ENCODE assay signal across 8 cellular contexts in the genomic region with DNA sequence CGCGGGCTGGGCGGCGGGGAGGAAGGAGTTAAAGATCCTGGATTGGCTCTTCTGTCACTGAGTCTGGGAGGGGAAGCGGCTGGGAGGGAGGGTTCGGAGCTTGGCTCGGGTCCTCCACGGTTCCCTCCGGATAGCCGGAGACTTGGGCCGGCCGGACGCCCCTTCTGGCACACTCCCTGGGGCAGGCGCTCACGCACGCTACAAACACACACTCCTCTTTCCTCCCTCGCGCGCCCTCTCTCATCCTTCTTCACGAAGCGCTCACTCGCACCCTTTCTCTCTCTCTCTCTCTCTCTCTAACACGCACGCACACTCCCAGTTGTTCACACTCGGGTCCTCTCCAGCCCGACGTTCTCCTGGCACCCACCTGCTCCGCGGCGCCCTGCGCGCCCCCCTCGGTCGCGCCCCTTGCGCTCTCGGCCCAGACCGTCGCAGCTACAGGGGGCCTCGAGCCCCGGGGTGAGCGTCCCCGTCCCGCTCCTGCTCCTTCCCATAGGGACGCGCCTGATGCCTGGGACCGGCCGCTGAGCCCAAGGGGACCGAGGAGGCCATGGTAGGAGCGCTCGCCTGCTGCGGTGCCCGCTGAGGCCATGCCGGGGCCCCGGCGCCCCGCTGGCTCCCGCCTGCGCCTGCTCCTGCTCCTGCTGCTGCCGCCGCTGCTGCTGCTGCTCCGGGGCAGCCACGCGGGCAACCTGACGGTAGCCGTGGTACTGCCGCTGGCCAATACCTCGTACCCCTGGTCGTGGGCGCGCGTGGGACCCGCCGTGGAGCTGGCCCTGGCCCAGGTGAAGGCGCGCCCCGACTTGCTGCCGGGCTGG. TPM values are rescaled to one million over a fixed set of nuclear protein-coding genes. Genes with fewer than 3 reads are reported as not detected.
A peak's percentile ranks its signal among the peaks of the same experiment; 100 is the strongest.
DNase-seq lines count a peak whose midpoint lies in the region; ATAC-seq and TF ChIP-seq lines count a peak whose summit lies in the region.

Gene NPR1 (plus strand): TSS at position 170 of the 818 bp plus-strand sequence. CDS start 421 bp downstream, at position 591.

- intact Hi-C loops in lower leg skin (cut with DNase I; ENCODE audit: low total_unique reads): no loop called here

- H3K27ac ChIP-seq in subcutaneous abdominal adipose tissue (ENCODE audit: low read depth, low read length): peak within 1 kb of the TSS; percentile 81

- TF ChIP-seq POLR2A in lower leg skin (IDR thresholded peaks at IDR 0.05): no peak

- H3K9ac ChIP-seq in subcutaneous abdominal adipose tissue (ENCODE audit: low read length in 5 of 5): peak within 1 kb of the TSS; percentile 68 to 87 (median 79)

- H3K27me3 ChIP-seq in subcutaneous abdominal adipose tissue (ENCODE audit: control insufficient read depth in 5 of 5, insufficient read depth in 4 of 5, low read length in 5 of 5): no peaks in the 10 kb centered on the region

- peak; percentile 76 for ATAC-seq in SK-N-SH treated with all-trans-retinoic acid at 6 μM for 48 hours
- no peak for ATAC-seq in GM18498 (IDR thresholded peaks at IDR 0.05; ENCODE audit: unreplicated experiment)
- no peak for ATAC-seq in HG02970 (IDR thresholded peaks at IDR 0.05; ENCODE audit: low FRiP score, unreplicated experiment)

- H3K4me1 ChIP-seq in subcutaneous abdominal adipose tissue (ENCODE audit: control insufficient read depth in 5 of 5, insufficient read depth in 5 of 5, low read length in 5 of 5): peaks cover 6 to 45% (median 35%) of the 10 kb centered on the region in 5 donors

- TF ChIP-seq CTCF in lower leg skin (IDR thresholded peaks at IDR 0.05): no peak

- 0 to 1% methylated on average over 43 to 45 of the region's 78 CpGs for WGBS in lower leg skin, 2 donors

- H3K36me3 ChIP-seq in subcutaneous abdominal adipose tissue (ENCODE audit: control insufficient read depth in 5 of 5, insufficient read depth in 5 of 5, low read length in 5 of 5): peaks cover 0 to 27% (median 26%) of the 10 kb centered on the region in 5 donors

- DNase-seq in stimulated activated CD4-positive, alpha-beta T cell treated with anti-CD3 and anti-CD28 coated beads, Interleukin-15, amount 100 ng/mL, for 24 hours: peak; percentile 51
- DNase-seq in stimulated activated CD4-positive, alpha-beta T cell treated with anti-CD3 and anti-CD28 coated beads, Interleukin-2, amount 100 ng/mL, for 48 hours: no peak
- DNase-seq in dedifferentiated amniotic fluid mesenchymal stem cell (ENCODE audit: extremely low spot score) (peak; percentile 17), lower leg skin (ENCODE audit: low spot score in 2 of 2) (peak in 1 of 2 donors; percentile 89)

- H3K9me3 ChIP-seq in subcutaneous abdominal adipose tissue (ENCODE audit: control insufficient read depth in 5 of 5, low read length in 5 of 5): no peaks in the 10 kb centered on the region

- peak within 1 kb of the TSS; percentile 41 for H3K4me3 ChIP-seq in lower leg skin (ENCODE audit: low read depth, poor library complexity, severe bottlenecking)
- peak within 1 kb of the TSS; percentile 80 to 89 (median 82) for H3K4me3 ChIP-seq in subcutaneous abdominal adipose tissue (ENCODE audit: low read depth in 1 of 5, low read length in 5 of 5)

TF ChIP-seq in SK-N-SH treated with all-trans-retinoic acid at 6 μM for 48 hours, 23 proteins besides CTCF, POLR2A, EP300 and RAD21:
- TF ChIP-seq ZFP30 (CRISPR knock-in tag; IDR thresholded peaks at IDR 0.05) (no peak), ZC3H10 (CRISPR knock-in tag; IDR thresholded peaks at IDR 0.05) (no peak), ESRRG (CRISPR knock-in tag; IDR thresholded peaks at IDR 0.05) (no peak), ARNTL (CRISPR knock-in tag; IDR thresholded peaks at IDR 0.05; ENCODE audit: borderline replicate concordance, low read depth) (no peak), TOX (CRISPR knock-in tag; IDR thresholded peaks at IDR 0.05; ENCODE audit: borderline replicate concordance) (no peak), ZFP3 (CRISPR knock-in tag; IDR thresholded peaks at IDR 0.05) (no peak), CSDC2 (CRISPR knock-in tag; IDR thresholded peaks at IDR 0.05) (no peak), TCF4 (CRISPR knock-in tag; IDR thresholded peaks at IDR 0.05; ENCODE audit: borderline replicate concordance) (no peak), OSR1 (CRISPR knock-in tag; IDR thresholded peaks at IDR 0.05) (no peak)
- TF ChIP-seq, protein P1, sequence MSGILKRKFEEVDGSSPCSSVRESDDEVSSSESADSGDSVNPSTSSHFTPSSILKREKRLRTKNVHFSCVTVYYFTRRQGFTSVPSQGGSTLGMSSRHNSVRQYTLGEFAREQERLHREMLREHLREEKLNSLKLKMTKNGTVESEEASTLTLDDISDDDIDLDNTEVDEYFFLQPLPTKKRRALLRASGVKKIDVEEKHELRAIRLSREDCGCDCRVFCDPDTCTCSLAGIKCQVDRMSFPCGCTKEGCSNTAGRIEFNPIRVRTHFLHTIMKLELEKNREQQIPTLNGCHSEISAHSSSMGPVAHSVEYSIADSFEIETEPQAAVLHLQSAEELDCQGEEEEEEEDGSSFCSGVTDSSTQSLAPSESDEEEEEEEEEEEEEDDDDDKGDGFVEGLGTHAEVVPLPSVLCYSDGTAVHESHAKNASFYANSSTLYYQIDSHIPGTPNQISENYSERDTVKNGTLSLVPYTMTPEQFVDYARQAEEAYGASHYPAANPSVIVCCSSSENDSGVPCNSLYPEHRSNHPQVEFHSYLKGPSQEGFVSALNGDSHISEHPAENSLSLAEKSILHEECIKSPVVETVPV (CRISPR knock-in tag; IDR thresholded peaks at IDR 0.05): no peak

RNA-seq across cellular contexts. Expression of gene NPR1, which starts in this region (rescaled TPM):
- total RNA-seq in lower leg skin: 10 to 100 TPM in 2 of 4 donors, 1 to 10 TPM in 2; 4.3 to 16.5 (median 7.7) TPM

Comparison
In these comparisons a context has a peak if more than half of its experiments do, and no peak if none do; other contexts are left out.
1. DNase-seq: peak in stimulated activated CD4-positive, alpha-beta T cell treated with anti-CD3 and anti-CD28 coated beads, Interleukin-15, amount 100 ng/mL, for 24 hours (single experiment) and dedifferentiated amniotic fluid mesenchymal stem cell (single experiment); none in stimulated activated CD4-positive, alpha-beta T cell treated with anti-CD3 and anti-CD28 coated beads, Interleukin-2, amount 100 ng/mL, for 48 hours (0 of 2).